Comparison of ENCODE assay signal across 23 cellular contexts in genomic region chr6:33040157-33040556, GRCh38. TPM values are rescaled to one million over a fixed set of nuclear protein-coding genes. Genes with fewer than 3 reads are reported as not detected.
"Had no signal": no experiment of that assay in that cellular context is flagged by ENCODE, and none has a peak within 500 bp of the region (broad histone marks: within the 10 kb centered on the region; RNA-seq: fewer than 3 reads in every experiment).

No MANE protein-coding gene starts in this region.

- H3K36me3 Mint-ChIP-seq: stimulated activated effector memory CD8-positive, alpha-beta T cell treated with anti-CD3 and anti-CD28 coated beads, Interleukin-12 subunit alpha, Interleukin-12 subunit beta, amount 100 ng/mL, for 72 hours had no signal

- H3K4me3 Mint-ChIP-seq: endodermal cell; naive thymus-derived CD4-positive, alpha-beta T cell; stimulated activated effector memory CD8-positive, alpha-beta T cell treated with anti-CD3 and anti-CD28 coated beads, Interleukin-12 subunit alpha, Interleukin-12 subunit beta, amount 100 ng/mL, for 72 hours; stimulated activated naive CD8-positive, alpha-beta T cell treated with anti-CD3 and anti-CD28 coated beads, Interleukin-15, amount 100 ng/mL, for 72 hours had no signal

- H3K4me1 Mint-ChIP-seq: endodermal cell; naive thymus-derived CD4-positive, alpha-beta T cell; stimulated activated effector memory CD8-positive, alpha-beta T cell treated with anti-CD3 and anti-CD28 coated beads, Interleukin-12 subunit alpha, Interleukin-12 subunit beta, amount 100 ng/mL, for 72 hours; stimulated activated naive CD8-positive, alpha-beta T cell treated with anti-CD3 and anti-CD28 coated beads, Interleukin-15, amount 100 ng/mL, for 72 hours had no signal

- DNase-seq: dermis blood vessel endothelial cell; effector CD4-positive, alpha-beta T cell; endodermal cell; erythroblast; foreskin keratinocyte; kidney; left cardiac atrium; left ventricle myocardium inferior; lower lobe of right lung; mesenchymal stem cell; naive thymus-derived CD4-positive, alpha-beta T cell; psoas muscle; retina; right lobe of liver; stimulated activated CD4-positive, alpha-beta T cell treated with anti-CD3 and anti-CD28 coated beads, Interleukin-4, amount 100 ng/mL, for 1 hour; stimulated activated CD8-positive, alpha-beta memory T cell treated with anti-CD3 and anti-CD28 coated beads, Interleukin-4, amount 100 ng/mL, for 48 hours; stimulated activated naive CD8-positive, alpha-beta T cell treated with anti-CD3 and anti-CD28 coated beads, Interleukin-15, amount 100 ng/mL, for 72 hours; testis; upper lobe of right lung had no signal

- ATAC-seq: foreskin keratinocyte; left cardiac atrium; lower lobe of right lung; naive thymus-derived CD4-positive, alpha-beta T cell; psoas muscle; right lobe of liver; stimulated activated effector memory CD8-positive, alpha-beta T cell treated with anti-CD3 and anti-CD28 coated beads, Interleukin-12 subunit alpha, Interleukin-12 subunit beta, amount 100 ng/mL, for 72 hours; stimulated activated naive CD8-positive, alpha-beta T cell treated with anti-CD3 and anti-CD28 coated beads, Interleukin-15, amount 100 ng/mL, for 72 hours; upper lobe of right lung had no signal

- H3K4me3 ChIP-seq: left ventricle myocardium inferior, lower lobe of right lung, psoas muscle, right lobe of liver, testis, tibial nerve, upper lobe of right lung, vagina had no signal

- H3K27ac Mint-ChIP-seq: endodermal cell; naive thymus-derived CD4-positive, alpha-beta T cell; stimulated activated effector memory CD8-positive, alpha-beta T cell treated with anti-CD3 and anti-CD28 coated beads, Interleukin-12 subunit alpha, Interleukin-12 subunit beta, amount 100 ng/mL, for 72 hours; stimulated activated naive CD8-positive, alpha-beta T cell treated with anti-CD3 and anti-CD28 coated beads, Interleukin-15, amount 100 ng/mL, for 72 hours had no signal

- FAIRE-seq: endothelial cell of umbilical vein, kidney had no signal

RNA-seq across cellular contexts. Expression of gene HLA-DOA, which starts 30.8 kb away (rescaled TPM):
- total RNA-seq: dermis blood vessel endothelial cell, endothelial cell of umbilical vein, foreskin keratinocyte had no signal

RNA-seq across cellular contexts. Expression of gene HLA-DPA1, which starts 33.3 kb away (rescaled TPM):
- total RNA-seq: endothelial cell of umbilical vein had no signal
